Comparison of ENCODE assay signal across 1 cellular context in genomic region chr5:83473344-83474169, GRCh38.
TF ChIP-seq lines count a peak whose summit lies in the region.

No MANE protein-coding gene starts in this region.

TF ChIP-seq in WTC11, 78 proteins besides CTCF, POLR2A, EP300 and RAD21 (continued from another document):
- TF ChIP-seq TEAD1 (CRISPR knock-in tag; IDR thresholded peaks at IDR 0.05) (peak; percentile 82; the same call in 1 of the 2 replicates), FOXJ3 (CRISPR knock-in tag; IDR thresholded peaks at IDR 0.05; ENCODE audit: borderline replicate concordance) (no peak), SP1 (CRISPR knock-in tag; conservative IDR thresholded peaks at IDR 0.05) (peak; percentile 66; the same call in 1 of the 2 replicates), FOXP4 (CRISPR knock-in tag; IDR thresholded peaks at IDR 0.05) (peak; percentile 23; the same call in 1 of the 2 replicates), ZNF281 (CRISPR knock-in tag; IDR thresholded peaks at IDR 0.05) (peak; percentile 98), ZBTB21 (CRISPR knock-in tag; IDR thresholded peaks at IDR 0.05; ENCODE audit: borderline replicate concordance) (0 out of 2 replicates have a peak, but pooled peaks have one; percentile 13), CDX4 (CRISPR knock-in tag; IDR thresholded peaks at IDR 0.05; ENCODE audit: borderline replicate concordance) (no peak), CBFB (CRISPR knock-in tag; IDR thresholded peaks at IDR 0.05; ENCODE audit: low read depth) (0 out of 2 replicates have a peak, but pooled peaks have one; percentile 52)
TF ChIP-seq in WTC11: peak in this region for 19.
